In genomic region chr6:32852844-32853540, GRCh38 we compare ENCODE assay signal across 8 cellular contexts. TPM values are rescaled to one million over a fixed set of nuclear protein-coding genes. Genes with fewer than 3 reads are reported as not detected.
DNase-seq lines count a peak whose midpoint lies in the region; ATAC-seq, FAIRE-seq and TF ChIP-seq lines count a peak whose summit lies in the region.

No MANE protein-coding gene starts in this region.

- ATAC-seq in HG02798 (IDR thresholded peaks at IDR 0.05; ENCODE audit: poor library complexity, unreplicated experiment) (peak; percentile 18), foreskin keratinocyte (peak; percentile 23)

- intact Hi-C loops in OCI-LY7 (cut with micrococcal nuclease; ENCODE audit: unreplicated experiment), result no loop called here
- intact Hi-C loops in activated naive CD4-positive, alpha-beta T cell treated with anti-CD3 and anti-CD28 coated beads for 36 hours (cut with micrococcal nuclease), result loop anchor here (1.0 to 5.0 kb wide), 4 partner anchors 9 to 724 kb away; partner anchors contain the start of genes ATF6B, PHF1 and PSMB8

- CTCF ChIA-PET in OCI-LY7 (lab: Charles Lee; ENCODE audit: unreplicated experiment), result interaction anchor here (1.0 to 1.5 kb wide), 3 partner anchors 8 to 15 kb away, joined by 4 to 6 read pairs (median 6); partner anchors contain the start of gene TAP2
- CTCF ChIA-PET in activated naive CD4-positive, alpha-beta T cell treated with anti-CD3 and anti-CD28 coated beads for 36 hours (lab: Charles Lee), result interaction anchor here (0.7 to 7.8 kb wide), 6 partner anchors 8 to 136 kb away, joined by 3 to 153 read pairs (median 12); partner anchors contain the start of genes PSMB8 and TAP2

- H3K4me1 Mint-ChIP-seq in activated naive CD4-positive, alpha-beta T cell treated with anti-CD3 and anti-CD28 coated beads for 36 hours (ENCODE audit: low read depth), result peaks cover 67% of the 10 kb centered on the region
- H3K4me1 Mint-ChIP-seq in nephron progenitor cell, result peaks cover 19% of the 10 kb centered on the region

- peak overlapping the region; percentile 49; the same call in 1 of the 2 replicates for H2AFZ ChIP-seq in OCI-LY7 (ENCODE audit: low read length)

- H3K9me3 ChIP-seq in OCI-LY7 (ENCODE audit: low read length), result no peaks in the 10 kb centered on the region

- POLR2A ChIA-PET in OCI-LY7 (lab: Charles Lee), result interaction anchor here (0.6 to 7.7 kb wide), 12 partner anchors 8 to 752 kb away, joined by 3 to 88 read pairs (median 4); partner anchors contain the start of genes PSMB8 and TAP2

- H4K20me1 ChIP-seq in OCI-LY7 (ENCODE audit: insufficient read depth, low read length), result no peaks in the 10 kb centered on the region

- peak overlapping the region; percentile 99 for H3K27ac Mint-ChIP-seq in activated naive CD4-positive, alpha-beta T cell treated with anti-CD3 and anti-CD28 coated beads for 36 hours
- H3K27ac Mint-ChIP-seq in nephron progenitor cell, result no peak overlapping the region

- H3K4me3 Mint-ChIP-seq in activated naive CD4-positive, alpha-beta T cell treated with anti-CD3 and anti-CD28 coated beads for 36 hours, result peak overlapping the region; percentile 100
- H3K4me3 Mint-ChIP-seq in nephron progenitor cell, result peak overlapping the region; percentile 61

- H3K9me2 ChIP-seq in OCI-LY7 (ENCODE audit: insufficient read depth, low read length), result no peaks in the 10 kb centered on the region

- H3K4me1 ChIP-seq in OCI-LY7 (ENCODE audit: insufficient read depth, low read length, poor library complexity, severe bottlenecking) (peaks cover 50% of the 10 kb centered on the region), foreskin keratinocyte (no peaks in the 10 kb centered on the region)

- peak overlapping the region; percentile 83 for H3K4me3 ChIP-seq in OCI-LY7 (ENCODE audit: low read depth, low read length, poor library complexity, severe bottlenecking)

- FAIRE-seq in urothelium cell line (lab: Jason Lieb, UNC), result no peak

- no TSS peak for BruUV-seq in OCI-LY7 (replicated peaks; lab: Mats Ljungman, UMichigan)

- DNase-seq in NCI-H1105 treated with DMSO at 0.1 percent for 48 hours (lab: John Stamatoyannopoulos, UW) (peak; percentile 50), NCI-H1105 (lab: John Stamatoyannopoulos, UW) (no peak), OCI-LY7 (ENCODE audit: low spot score) (peak; percentile 56), foreskin keratinocyte (peak in 1 of 2 donors; percentile 41), nephron progenitor cell (peak; percentile 35), urothelium cell line (ENCODE audit: low spot score) (peak; percentile 33)
- peak; percentile 88 for DNase-seq in activated naive CD4-positive, alpha-beta T cell treated with anti-CD3 and anti-CD28 coated beads for 36 hours

- H3K27ac ChIP-seq in OCI-LY7 (ENCODE audit: low read depth, low read length, poor library complexity, severe bottlenecking) (peak overlapping the region; percentile 83), foreskin keratinocyte (peak overlapping the region; percentile 96)

- peak overlapping the region; percentile 99 for H3K4me2 ChIP-seq in OCI-LY7 (ENCODE audit: low read length)

- no peaks in the 10 kb centered on the region for H3K27me3 ChIP-seq in foreskin keratinocyte

- H3K9me3 Mint-ChIP-seq in activated naive CD4-positive, alpha-beta T cell treated with anti-CD3 and anti-CD28 coated beads for 36 hours, result no peaks in the 10 kb centered on the region
- H3K9me3 Mint-ChIP-seq in nephron progenitor cell, result no peaks in the 10 kb centered on the region

- no peaks in the 10 kb centered on the region for H3K27me3 Mint-ChIP-seq in activated naive CD4-positive, alpha-beta T cell treated with anti-CD3 and anti-CD28 coated beads for 36 hours (ENCODE audit: low read depth)
- H3K27me3 Mint-ChIP-seq in nephron progenitor cell (ENCODE audit: low read depth, poor library complexity), result peaks cover 98% of the 10 kb centered on the region

- H3K36me3 ChIP-seq in OCI-LY7 (ENCODE audit: insufficient read depth, low read length), result peaks cover 50% of the 10 kb centered on the region

- H3K36me3 Mint-ChIP-seq in activated naive CD4-positive, alpha-beta T cell treated with anti-CD3 and anti-CD28 coated beads for 36 hours (ENCODE audit: low read depth), result peaks cover 83% of the 10 kb centered on the region
- H3K36me3 Mint-ChIP-seq in nephron progenitor cell (ENCODE audit: low read depth), result no peaks in the 10 kb centered on the region

- peaks cover 42% of the 10 kb centered on the region for H3K79me2 ChIP-seq in OCI-LY7 (ENCODE audit: insufficient read depth, low read depth, low read length)

- TF ChIP-seq CTCF in OCI-LY7 (conservative IDR thresholded peaks at IDR 0.05; ENCODE audit: low read length) (no peak), foreskin keratinocyte (conservative IDR thresholded peaks at IDR 0.05) (no peak), nephron progenitor cell (IDR thresholded peaks at IDR 0.05) (no peak)

RNA-seq across cellular contexts. Expression of gene TAP1, which starts 0.5 kb away (rescaled TPM):
- total RNA-seq in OCI-LY7 (2014; rRNA removed; shearing (Covaris generic)), result 62.1 and 85.9 TPM in 2 replicates
- total RNA-seq in OCI-LY7 (2022) (66.3 and 75.0 TPM in 2 replicates), foreskin keratinocyte (77.4 and 79.2 TPM in 2 replicates)
- total RNA-seq in activated naive CD4-positive, alpha-beta T cell treated with anti-CD3 and anti-CD28 coated beads for 36 hours, result 100 to 1,000 TPM; 187 TPM
- polyA plus RNA-seq in foreskin keratinocyte, result 68.0 and 75.5 TPM in 2 replicates

RNA-seq across cellular contexts. Expression of gene PSMB9, which starts 1.0 kb away (rescaled TPM):
- 149 and 158 TPM in 2 replicates for total RNA-seq in OCI-LY7 (2014; rRNA removed; shearing (Covaris generic))
- total RNA-seq in OCI-LY7 (2022) (193 and 207 TPM in 2 replicates), foreskin keratinocyte (33.9 and 44.1 TPM in 2 replicates)
- total RNA-seq in activated naive CD4-positive, alpha-beta T cell treated with anti-CD3 and anti-CD28 coated beads for 36 hours, result 100 to 1,000 TPM; 238 to 241 TPM
- 71.1 and 76.9 TPM in 2 replicates for polyA plus RNA-seq in foreskin keratinocyte

RNA-seq across cellular contexts. Expression of gene PSMB8, which starts 9.1 kb away (rescaled TPM):
- total RNA-seq in OCI-LY7 (2014; rRNA removed; shearing (Covaris generic)), result 142 and 164 TPM in 2 replicates
- total RNA-seq in OCI-LY7 (2022) (194 and 216 TPM in 2 replicates), foreskin keratinocyte (88.1 and 89.7 TPM in 2 replicates)
- 100 to 1,000 TPM; 286 to 308 TPM for total RNA-seq in activated naive CD4-positive, alpha-beta T cell treated with anti-CD3 and anti-CD28 coated beads for 36 hours
- polyA plus RNA-seq in foreskin keratinocyte, result 119 and 125 TPM in 2 replicates

RNA-seq across cellular contexts. Expression of gene TAP2, which starts 14.5 kb away (rescaled TPM):
- total RNA-seq in OCI-LY7 (2014; rRNA removed; shearing (Covaris generic)), result 90.9 and 96.4 TPM in 2 replicates
- total RNA-seq in OCI-LY7 (2022) (108 and 132 TPM in 2 replicates), foreskin keratinocyte (52.8 and 67.4 TPM in 2 replicates)
- 100 to 1,000 TPM; 136 to 138 TPM for total RNA-seq in activated naive CD4-positive, alpha-beta T cell treated with anti-CD3 and anti-CD28 coated beads for 36 hours
- 52.7 and 64.8 TPM in 2 replicates for polyA plus RNA-seq in foreskin keratinocyte

RNA-seq across cellular contexts. Expression of gene HLA-DOB, which starts 36.2 kb away (rescaled TPM):
- total RNA-seq in OCI-LY7 (2014; rRNA removed; shearing (Covaris generic)), result 46.5 and 48.1 TPM in 2 replicates
- total RNA-seq in OCI-LY7 (2022) (57.1 and 69.3 TPM in 2 replicates), foreskin keratinocyte (3.0 and 3.4 TPM in 2 replicates)
- 1 to 10 TPM in 1 of 2 experiments, under 1 TPM in 1; 0.91 to 1.1 TPM for total RNA-seq in activated naive CD4-positive, alpha-beta T cell treated with anti-CD3 and anti-CD28 coated beads for 36 hours
- polyA plus RNA-seq in foreskin keratinocyte, result 3.0 and 3.5 TPM in 2 replicates
